ENCODE assay signal across 9 cellular contexts in the genomic region with DNA sequence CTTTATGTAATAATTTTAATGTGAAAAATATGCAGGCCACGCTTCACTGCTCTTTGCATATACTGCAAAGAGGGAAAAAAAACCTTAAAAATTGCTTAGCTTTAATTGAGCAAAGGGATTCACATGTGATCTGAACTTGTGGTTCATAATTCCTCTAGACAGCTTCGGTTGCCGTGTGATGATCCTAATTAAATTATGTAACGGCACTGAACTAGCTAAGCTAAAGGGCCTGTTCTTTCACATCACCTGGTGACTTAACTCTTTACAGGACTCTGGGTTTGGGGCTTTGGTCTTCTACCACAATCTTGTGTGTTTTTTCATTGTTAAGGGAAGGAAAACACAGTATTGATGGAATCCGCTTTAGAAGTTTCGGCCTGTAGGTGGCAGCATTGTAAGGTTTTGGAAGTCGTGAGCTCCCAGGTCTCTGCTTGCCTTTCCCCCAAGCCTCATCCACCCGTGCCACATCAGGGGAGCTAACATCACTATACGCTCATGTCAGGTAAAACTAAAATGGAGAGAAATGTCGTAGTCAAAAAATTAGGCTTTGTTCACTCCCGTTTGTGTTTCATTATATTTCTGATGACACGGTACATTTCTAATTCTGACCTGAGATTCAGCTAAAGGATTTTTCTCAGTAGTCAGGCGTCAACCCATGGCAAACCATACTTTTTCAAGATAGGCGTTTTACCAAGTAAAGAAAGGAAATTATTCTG.
DNase-seq lines count a peak whose midpoint lies in the region; ATAC-seq and TF ChIP-seq lines count a peak whose summit lies in the region.
"Had no signal": no experiment of that assay in that cellular context is flagged by ENCODE, and none has a peak within 500 bp of the region (broad histone marks: within the 10 kb centered on the region; RNA-seq: fewer than 3 reads in every experiment).

No MANE protein-coding gene starts in this region.

- H3K4me1 Mint-ChIP-seq in activated CD4-positive, alpha-beta memory T cell treated with anti-CD3 and anti-CD28 coated beads for 36 hours (ENCODE audit: low read depth), result no peaks in the 10 kb centered on the region
- no peaks in the 10 kb centered on the region for H3K4me1 Mint-ChIP-seq in naive thymus-derived CD4-positive, alpha-beta T cell

- H3K9me3 Mint-ChIP-seq in activated CD4-positive, alpha-beta memory T cell treated with anti-CD3 and anti-CD28 coated beads for 36 hours, result no peaks in the 10 kb centered on the region
- H3K9me3 Mint-ChIP-seq in naive thymus-derived CD4-positive, alpha-beta T cell, result no peaks in the 10 kb centered on the region

- H3K4me3 Mint-ChIP-seq in activated CD4-positive, alpha-beta memory T cell treated with anti-CD3 and anti-CD28 coated beads for 36 hours, result no peak overlapping the region
- H3K4me3 Mint-ChIP-seq in naive thymus-derived CD4-positive, alpha-beta T cell, result peak overlapping the region in 1 of 10 donors; percentile 29

- peak in 5 of 7 experiments; percentile 42 to 71 (median 51) for TF ChIP-seq CTCF in stomach (IDR thresholded peaks at IDR 0.05)

- DNase-seq in DMS 273 (lab: John Stamatoyannopoulos, UW; ENCODE audit: unreplicated experiment) (peak; percentile 75), DMS 273 treated with DMSO at 0.1 percent for 48 hours (lab: John Stamatoyannopoulos, UW) (no peak), NCI-H510A (lab: John Stamatoyannopoulos, UW) (peak; percentile 7), stomach (peak; percentile 73)
- DNase-seq in activated CD4-positive, alpha-beta memory T cell treated with anti-CD3 and anti-CD28 coated beads for 36 hours, result peak; percentile 55
- peak in 5 of 9 donors; percentile 2 to 35 (median 10) for DNase-seq in naive thymus-derived CD4-positive, alpha-beta T cell

- CTCF ChIA-PET in activated CD4-positive, alpha-beta memory T cell treated with anti-CD3 and anti-CD28 coated beads for 36 hours (lab: Charles Lee), result interaction anchor here (0.6 to 2.6 kb wide), 19 partner anchors 8 to 348 kb away, joined by 3 to 21 read pairs (median 4); no protein-coding TSS in a partner anchor
- CTCF ChIA-PET in naive thymus-derived CD4-positive, alpha-beta T cell (lab: Charles Lee), result interaction anchor here (1.0 kb wide), 1 partner anchor 11 kb away, joined by 3 read pairs; no protein-coding TSS in a partner anchor

- TF ChIP-seq POLR2A in stomach (IDR thresholded peaks at IDR 0.05), result no peak

- intact Hi-C loops in activated CD4-positive, alpha-beta memory T cell treated with anti-CD3 and anti-CD28 coated beads for 36 hours (cut with micrococcal nuclease), result loop anchor here (10.0 kb wide), 1 partner anchor 1383 kb away; no protein-coding TSS in a partner anchor
- intact Hi-C loops in naive thymus-derived CD4-positive, alpha-beta T cell (cut with micrococcal nuclease), result loop anchor here in 1 of 2 donors (1.0 to 10.0 kb wide), 2 partner anchors 232 to 1383 kb away; no protein-coding TSS in a partner anchor
- intact Hi-C loops in stomach (cut with DNase I; ENCODE audit: low total_unique reads), result no loop called here

- no peaks in the 10 kb centered on the region for H3K4me1 ChIP-seq in naive thymus-derived CD4-positive, alpha-beta T cell (ENCODE audit: control insufficient read depth in 2 of 2, insufficient read depth in 2 of 2, low read length in 2 of 2)
- peaks cover 0 to 32% (median 15%) of the 10 kb centered on the region in 4 donors for H3K4me1 ChIP-seq in stomach
- H3K4me1 ChIP-seq: BLaER1 had no signal

- H3K9me3 ChIP-seq in naive thymus-derived CD4-positive, alpha-beta T cell (ENCODE audit: control insufficient read depth in 2 of 3, low read length in 3 of 3), result no peaks in the 10 kb centered on the region
- no peaks in the 10 kb centered on the region for H3K9me3 ChIP-seq in stomach
- H3K9me3 ChIP-seq: BLaER1 had no signal

- no peaks in the 10 kb centered on the region for H3K27me3 ChIP-seq in naive thymus-derived CD4-positive, alpha-beta T cell (ENCODE audit: control insufficient read depth in 2 of 2, insufficient read depth in 2 of 2, low read length in 2 of 2)
- H3K27me3 ChIP-seq in stomach, result no peaks in the 10 kb centered on the region
- H3K27me3 ChIP-seq: BLaER1 had no signal

- ATAC-seq in HG03175 (IDR thresholded peaks at IDR 0.05; ENCODE audit: unreplicated experiment) (peak; percentile 80), esophagus mucosa (peak; percentile 62)
- no peak for ATAC-seq in naive thymus-derived CD4-positive, alpha-beta T cell

- H3K27me3 Mint-ChIP-seq in activated CD4-positive, alpha-beta memory T cell treated with anti-CD3 and anti-CD28 coated beads for 36 hours, result peaks cover 12% of the 10 kb centered on the region
- H3K27me3 Mint-ChIP-seq in naive thymus-derived CD4-positive, alpha-beta T cell, result peaks cover 4 to 19% (median 12%) of the 10 kb centered on the region in 5 donors

- TF ChIP-seq EP300 in stomach (IDR thresholded peaks at IDR 0.05), result no peak

- POLR2A ChIA-PET in activated CD4-positive, alpha-beta memory T cell treated with anti-CD3 and anti-CD28 coated beads for 36 hours (lab: Charles Lee), result no interaction called here
- POLR2A ChIA-PET in naive thymus-derived CD4-positive, alpha-beta T cell (lab: Charles Lee), result no interaction called here

- 19 to 30% (median 25%) methylated on average over 14 of the region's 14 CpGs for WGBS in stomach, 5 donors

- H3K36me3 Mint-ChIP-seq in activated CD4-positive, alpha-beta memory T cell treated with anti-CD3 and anti-CD28 coated beads for 36 hours, result no peaks in the 10 kb centered on the region
- no peaks in the 10 kb centered on the region for H3K36me3 Mint-ChIP-seq in naive thymus-derived CD4-positive, alpha-beta T cell

- H3K4me3 ChIP-seq in naive thymus-derived CD4-positive, alpha-beta T cell (ENCODE audit: low read length), result no peak overlapping the region
- peak overlapping the region in 1 of 4 donors; percentile 9 for H3K4me3 ChIP-seq in stomach
- H3K4me3 ChIP-seq: BLaER1 had no signal

- H3K27ac ChIP-seq in naive thymus-derived CD4-positive, alpha-beta T cell (ENCODE audit: low read depth, low read length), result no peak overlapping the region
- no peak overlapping the region for H3K27ac ChIP-seq in stomach
- H3K27ac ChIP-seq: BLaER1 had no signal

- no peaks in the 10 kb centered on the region for H3K36me3 ChIP-seq in naive thymus-derived CD4-positive, alpha-beta T cell (ENCODE audit: control insufficient read depth in 2 of 3, insufficient read depth in 3 of 3, low read length in 3 of 3)
- H3K36me3 ChIP-seq in stomach, result no peaks in the 10 kb centered on the region
- H3K36me3 ChIP-seq: BLaER1 had no signal

- no peak overlapping the region for H3K27ac Mint-ChIP-seq in activated CD4-positive, alpha-beta memory T cell treated with anti-CD3 and anti-CD28 coated beads for 36 hours
- H3K27ac Mint-ChIP-seq in naive thymus-derived CD4-positive, alpha-beta T cell, result no peak overlapping the region
